13 cellular contexts compared by ENCODE assay signal in the genomic region with DNA sequence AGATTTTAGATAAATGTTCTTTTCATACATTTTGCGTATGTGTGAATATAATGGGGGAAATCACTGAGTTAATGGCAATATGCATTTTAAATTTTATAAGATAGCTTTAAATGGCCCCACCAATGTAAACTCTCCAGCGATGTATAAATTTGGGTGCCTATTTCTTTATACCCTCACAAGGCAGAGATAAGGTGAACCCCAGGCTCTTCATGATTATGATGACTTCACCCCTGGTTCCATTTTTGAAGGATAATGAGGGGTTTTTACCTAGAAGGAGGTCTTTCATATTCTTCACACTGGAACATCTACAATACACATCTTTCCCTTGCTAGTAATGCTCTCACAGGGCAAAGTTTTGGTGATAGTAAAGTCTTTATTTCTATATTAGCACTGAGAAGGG.
"Had no signal": no experiment of that assay in that cellular context is flagged by ENCODE, and none has a peak within 500 bp of the region (broad histone marks: within the 10 kb centered on the region; RNA-seq: fewer than 3 reads in every experiment).

No MANE protein-coding gene starts in this region.

- H3K4me3 Mint-ChIP-seq: naive thymus-derived CD8-positive, alpha-beta T cell had no signal

- DNase-seq: activated CD4-positive, CD25-positive, alpha-beta regulatory T cell treated with anti-CD3 and anti-CD28 coated beads, Interleukin-2, amount 50 U/mL, for 72 hours; activated gamma-delta T cell; amniotic stem cell; esophagus squamous epithelium; mesenchymal stem cell; mucosa of descending colon; pancreas; right lobe of liver; stimulated activated CD4-positive, alpha-beta T cell treated with anti-CD3 and anti-CD28 coated beads, Interleukin-4, amount 100 ng/mL, for 1 hour; T1000; tibial artery had no signal

- ATAC-seq: pancreas had no signal

- H3K27ac ChIP-seq: pancreas, right lobe of liver, tibial artery had no signal

- H3K27me3 ChIP-seq: esophagus squamous epithelium, pancreas, right lobe of liver, tibial artery had no signal

- H3K36me3 ChIP-seq: esophagus squamous epithelium, pancreas, right lobe of liver, tibial artery had no signal

- H3K27ac Mint-ChIP-seq: activated naive CD4-positive, alpha-beta T cell treated with anti-CD3 and anti-CD28 coated beads, Interleukin-2, amount 50 U/mL, for 72 hours had no signal

- H3K9me3 ChIP-seq: esophagus squamous epithelium, mucosa of descending colon, pancreas, right lobe of liver, tibial artery had no signal

- H3K27me3 Mint-ChIP-seq: naive thymus-derived CD8-positive, alpha-beta T cell had no signal

- H3K4me1 ChIP-seq: pancreas, right lobe of liver, tibial artery had no signal

- H3K4me3 ChIP-seq: esophagus squamous epithelium, mucosa of descending colon, pancreas, right lobe of liver, tibial artery had no signal
